1 cellular context compared by ENCODE assay signal in the genomic region with DNA sequence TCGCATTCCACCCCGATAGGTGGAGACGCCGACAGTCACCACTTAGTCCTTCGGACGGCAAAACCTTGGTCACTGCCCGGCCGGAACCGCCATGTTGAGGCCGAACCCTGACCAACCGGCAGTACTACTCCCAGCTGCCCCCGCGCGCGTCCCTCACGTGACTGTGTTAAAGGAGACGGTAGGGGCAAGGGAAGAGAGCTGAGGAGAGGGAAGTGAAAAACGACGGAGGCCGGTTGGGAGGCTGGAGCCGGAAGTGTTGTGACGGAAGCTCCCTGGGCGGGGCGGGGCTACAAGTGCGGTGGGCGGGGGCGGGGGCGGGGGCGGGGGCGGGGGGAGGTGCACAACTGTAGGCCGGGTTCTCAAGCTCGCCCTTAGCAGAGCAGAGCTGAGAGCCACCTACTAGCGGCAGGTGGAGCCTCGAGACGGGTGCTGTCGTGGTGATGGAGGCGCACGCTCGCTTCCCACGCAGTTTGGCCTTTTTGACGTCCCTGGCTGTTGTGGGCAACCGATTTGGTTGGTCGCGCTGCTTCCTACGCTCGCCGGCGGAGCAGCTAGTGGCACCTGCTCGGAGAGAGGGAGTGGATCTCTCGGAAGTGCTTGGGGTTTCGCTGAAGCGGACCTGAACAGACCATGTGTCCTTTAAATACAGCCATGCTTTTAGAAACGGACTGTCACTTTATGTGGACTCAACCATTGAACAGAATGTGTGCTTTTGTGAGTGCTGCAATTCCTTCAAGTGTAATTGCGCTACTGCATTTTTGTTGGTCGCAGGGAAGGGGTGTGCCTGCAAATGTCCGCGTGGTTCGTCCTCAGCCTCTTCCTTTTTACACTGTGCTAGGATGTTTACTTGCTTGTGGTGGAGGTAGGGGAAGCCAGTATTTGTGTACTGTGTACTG.
TF ChIP-seq lines count a peak whose summit lies in the region.

A gene with protein sequence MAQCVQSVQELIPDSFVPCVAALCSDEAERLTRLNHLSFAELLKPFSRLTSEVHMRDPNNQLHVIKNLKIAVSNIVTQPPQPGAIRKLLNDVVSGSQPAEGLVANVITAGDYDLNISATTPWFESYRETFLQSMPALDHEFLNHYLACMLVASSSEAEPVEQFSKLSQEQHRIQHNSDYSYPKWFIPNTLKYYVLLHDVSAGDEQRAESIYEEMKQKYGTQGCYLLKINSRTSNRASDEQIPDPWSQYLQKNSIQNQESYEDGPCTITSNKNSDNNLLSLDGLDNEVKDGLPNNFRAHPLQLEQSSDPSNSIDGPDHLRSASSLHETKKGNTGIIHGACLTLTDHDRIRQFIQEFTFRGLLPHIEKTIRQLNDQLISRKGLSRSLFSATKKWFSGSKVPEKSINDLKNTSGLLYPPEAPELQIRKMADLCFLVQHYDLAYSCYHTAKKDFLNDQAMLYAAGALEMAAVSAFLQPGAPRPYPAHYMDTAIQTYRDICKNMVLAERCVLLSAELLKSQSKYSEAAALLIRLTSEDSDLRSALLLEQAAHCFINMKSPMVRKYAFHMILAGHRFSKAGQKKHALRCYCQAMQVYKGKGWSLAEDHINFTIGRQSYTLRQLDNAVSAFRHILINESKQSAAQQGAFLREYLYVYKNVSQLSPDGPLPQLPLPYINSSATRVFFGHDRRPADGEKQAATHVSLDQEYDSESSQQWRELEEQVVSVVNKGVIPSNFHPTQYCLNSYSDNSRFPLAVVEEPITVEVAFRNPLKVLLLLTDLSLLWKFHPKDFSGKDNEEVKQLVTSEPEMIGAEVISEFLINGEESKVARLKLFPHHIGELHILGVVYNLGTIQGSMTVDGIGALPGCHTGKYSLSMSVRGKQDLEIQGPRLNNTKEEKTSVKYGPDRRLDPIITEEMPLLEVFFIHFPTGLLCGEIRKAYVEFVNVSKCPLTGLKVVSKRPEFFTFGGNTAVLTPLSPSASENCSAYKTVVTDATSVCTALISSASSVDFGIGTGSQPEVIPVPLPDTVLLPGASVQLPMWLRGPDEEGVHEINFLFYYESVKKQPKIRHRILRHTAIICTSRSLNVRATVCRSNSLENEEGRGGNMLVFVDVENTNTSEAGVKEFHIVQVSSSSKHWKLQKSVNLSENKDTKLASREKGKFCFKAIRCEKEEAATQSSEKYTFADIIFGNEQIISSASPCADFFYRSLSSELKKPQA (N-terminal part only) (minus strand): TSS at position 130 of the 896 bp plus-strand sequence. CDS start 364 bp downstream, outside the sequence.

TF ChIP-seq in HepG2, 621 proteins besides CTCF, POLR2A, EP300 and RAD21 (continued from another document and continues in another):
- TF ChIP-seq, protein P1, sequence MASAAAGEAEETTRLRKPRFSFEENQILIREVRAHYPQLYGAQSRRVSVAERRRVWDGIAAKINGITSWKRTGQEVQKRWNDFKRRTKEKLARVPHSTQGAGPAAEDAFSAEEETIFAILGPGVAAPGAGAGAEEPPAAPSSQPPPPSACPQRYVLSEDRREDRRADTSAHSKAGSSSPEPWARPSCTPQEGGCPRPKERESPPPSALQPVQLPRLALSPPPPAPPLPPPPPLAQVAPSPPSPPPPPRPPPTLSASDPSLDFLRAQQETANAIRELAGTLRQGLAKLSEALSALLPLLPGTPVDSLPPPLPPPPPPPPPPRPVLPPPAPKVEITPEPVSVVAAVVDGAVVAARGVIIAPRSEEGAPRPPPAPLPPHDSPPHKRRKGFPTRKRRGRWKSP (CRISPR knock-in tag; IDR thresholded peaks at IDR 0.05), result peak; percentile 58; the same call in 1 of the 2 replicates
- peak; percentile 34; the same call in 1 of the 2 replicates for TF ChIP-seq RXRA (CRISPR knock-in tag; IDR thresholded peaks at IDR 0.05)
- TF ChIP-seq ZNF501 (CRISPR knock-in tag; IDR thresholded peaks at IDR 0.05), result 0 out of 2 replicates have a peak, but pooled peaks have one; percentile 48
- TF ChIP-seq, protein P2, sequence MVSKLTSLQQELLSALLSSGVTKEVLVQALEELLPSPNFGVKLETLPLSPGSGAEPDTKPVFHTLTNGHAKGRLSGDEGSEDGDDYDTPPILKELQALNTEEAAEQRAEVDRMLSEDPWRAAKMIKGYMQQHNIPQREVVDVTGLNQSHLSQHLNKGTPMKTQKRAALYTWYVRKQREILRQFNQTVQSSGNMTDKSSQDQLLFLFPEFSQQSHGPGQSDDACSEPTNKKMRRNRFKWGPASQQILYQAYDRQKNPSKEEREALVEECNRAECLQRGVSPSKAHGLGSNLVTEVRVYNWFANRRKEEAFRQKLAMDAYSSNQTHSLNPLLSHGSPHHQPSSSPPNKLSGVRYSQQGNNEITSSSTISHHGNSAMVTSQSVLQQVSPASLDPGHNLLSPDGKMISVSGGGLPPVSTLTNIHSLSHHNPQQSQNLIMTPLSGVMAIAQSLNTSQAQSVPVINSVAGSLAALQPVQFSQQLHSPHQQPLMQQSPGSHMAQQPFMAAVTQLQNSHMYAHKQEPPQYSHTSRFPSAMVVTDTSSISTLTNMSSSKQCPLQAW (CRISPR knock-in tag; IDR thresholded peaks at IDR 0.05), result peak; percentile 34
- no peak; the same call in 1 of the 2 replicates for TF ChIP-seq ZNF672 (CRISPR knock-in tag; IDR thresholded peaks at IDR 0.05)
- TF ChIP-seq MTA1 (CRISPR knock-in tag; IDR thresholded peaks at IDR 0.05; ENCODE audit: borderline replicate concordance), result no peak; the same call in 1 of the 2 replicates
- TF ChIP-seq, protein P3, sequence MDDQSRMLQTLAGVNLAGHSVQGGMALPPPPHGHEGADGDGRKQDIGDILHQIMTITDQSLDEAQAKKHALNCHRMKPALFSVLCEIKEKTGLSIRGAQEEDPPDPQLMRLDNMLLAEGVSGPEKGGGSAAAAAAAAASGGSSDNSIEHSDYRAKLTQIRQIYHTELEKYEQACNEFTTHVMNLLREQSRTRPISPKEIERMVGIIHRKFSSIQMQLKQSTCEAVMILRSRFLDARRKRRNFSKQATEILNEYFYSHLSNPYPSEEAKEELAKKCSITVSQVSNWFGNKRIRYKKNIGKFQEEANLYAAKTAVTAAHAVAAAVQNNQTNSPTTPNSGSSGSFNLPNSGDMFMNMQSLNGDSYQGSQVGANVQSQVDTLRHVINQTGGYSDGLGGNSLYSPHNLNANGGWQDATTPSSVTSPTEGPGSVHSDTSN (CRISPR knock-in tag; IDR thresholded peaks at IDR 0.05; ENCODE audit: borderline replicate concordance), result no peak
- no peak for TF ChIP-seq SMARCC2 (IDR thresholded peaks at IDR 0.05)
- TF ChIP-seq, protein P4, sequence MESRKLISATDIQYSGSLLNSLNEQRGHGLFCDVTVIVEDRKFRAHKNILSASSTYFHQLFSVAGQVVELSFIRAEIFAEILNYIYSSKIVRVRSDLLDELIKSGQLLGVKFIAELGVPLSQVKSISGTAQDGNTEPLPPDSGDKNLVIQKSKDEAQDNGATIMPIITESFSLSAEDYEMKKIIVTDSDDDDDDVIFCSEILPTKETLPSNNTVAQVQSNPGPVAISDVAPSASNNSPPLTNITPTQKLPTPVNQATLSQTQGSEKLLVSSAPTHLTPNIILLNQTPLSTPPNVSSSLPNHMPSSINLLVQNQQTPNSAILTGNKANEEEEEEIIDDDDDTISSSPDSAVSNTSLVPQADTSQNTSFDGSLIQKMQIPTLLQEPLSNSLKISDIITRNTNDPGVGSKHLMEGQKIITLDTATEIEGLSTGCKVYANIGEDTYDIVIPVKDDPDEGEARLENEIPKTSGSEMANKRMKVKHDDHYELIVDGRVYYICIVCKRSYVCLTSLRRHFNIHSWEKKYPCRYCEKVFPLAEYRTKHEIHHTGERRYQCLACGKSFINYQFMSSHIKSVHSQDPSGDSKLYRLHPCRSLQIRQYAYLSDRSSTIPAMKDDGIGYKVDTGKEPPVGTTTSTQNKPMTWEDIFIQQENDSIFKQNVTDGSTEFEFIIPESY (CRISPR knock-in tag; IDR thresholded peaks at IDR 0.05), result no peak
- TF ChIP-seq, protein P5, sequence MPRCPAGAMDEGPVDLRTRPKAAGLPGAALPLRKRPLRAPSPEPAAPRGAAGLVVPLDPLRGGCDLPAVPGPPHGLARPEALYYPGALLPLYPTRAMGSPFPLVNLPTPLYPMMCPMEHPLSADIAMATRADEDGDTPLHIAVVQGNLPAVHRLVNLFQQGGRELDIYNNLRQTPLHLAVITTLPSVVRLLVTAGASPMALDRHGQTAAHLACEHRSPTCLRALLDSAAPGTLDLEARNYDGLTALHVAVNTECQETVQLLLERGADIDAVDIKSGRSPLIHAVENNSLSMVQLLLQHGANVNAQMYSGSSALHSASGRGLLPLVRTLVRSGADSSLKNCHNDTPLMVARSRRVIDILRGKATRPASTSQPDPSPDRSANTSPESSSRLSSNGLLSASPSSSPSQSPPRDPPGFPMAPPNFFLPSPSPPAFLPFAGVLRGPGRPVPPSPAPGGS (CRISPR knock-in tag; IDR thresholded peaks at IDR 0.05), result 0 out of 2 replicates have a peak, but pooled peaks have one; percentile 32
- TF ChIP-seq RFXAP (CRISPR knock-in tag; IDR thresholded peaks at IDR 0.05; ENCODE audit: borderline replicate concordance), result peak; percentile 49
- TF ChIP-seq ZNF616 (CRISPR knock-in tag; IDR thresholded peaks at IDR 0.05; ENCODE audit: low read depth), result peak; percentile 61; the same call in 1 of the 2 replicates
- peak; percentile 62; the same call in 1 of the 2 replicates for TF ChIP-seq ZNF841 (CRISPR knock-in tag; IDR thresholded peaks at IDR 0.05; ENCODE audit: borderline replicate concordance)
- TF ChIP-seq, protein P6, sequence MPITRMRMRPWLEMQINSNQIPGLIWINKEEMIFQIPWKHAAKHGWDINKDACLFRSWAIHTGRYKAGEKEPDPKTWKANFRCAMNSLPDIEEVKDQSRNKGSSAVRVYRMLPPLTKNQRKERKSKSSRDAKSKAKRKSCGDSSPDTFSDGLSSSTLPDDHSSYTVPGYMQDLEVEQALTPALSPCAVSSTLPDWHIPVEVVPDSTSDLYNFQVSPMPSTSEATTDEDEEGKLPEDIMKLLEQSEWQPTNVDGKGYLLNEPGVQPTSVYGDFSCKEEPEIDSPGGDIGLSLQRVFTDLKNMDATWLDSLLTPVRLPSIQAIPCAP (CRISPR knock-in tag; IDR thresholded peaks at IDR 0.05; ENCODE audit: low read depth), result no peak
- peak; percentile 72; the same call in 1 of the 2 replicates for TF ChIP-seq YEATS2 (CRISPR knock-in tag; IDR thresholded peaks at IDR 0.05; ENCODE audit: borderline replicate concordance)
- 0 out of 2 replicates have a peak, but pooled peaks have one; percentile 22 for TF ChIP-seq ZNF333 (CRISPR knock-in tag; IDR thresholded peaks at IDR 0.05; ENCODE audit: borderline replicate concordance)
- no peak; the same call in 1 of the 2 replicates for TF ChIP-seq TBX2 (CRISPR knock-in tag; IDR thresholded peaks at IDR 0.05; ENCODE audit: borderline replicate concordance)
- 0 out of 2 replicates have a peak, but pooled peaks have one; percentile 74 for TF ChIP-seq HOXA9 (CRISPR knock-in tag; IDR thresholded peaks at IDR 0.05; ENCODE audit: borderline replicate concordance)
- TF ChIP-seq, protein P7, sequence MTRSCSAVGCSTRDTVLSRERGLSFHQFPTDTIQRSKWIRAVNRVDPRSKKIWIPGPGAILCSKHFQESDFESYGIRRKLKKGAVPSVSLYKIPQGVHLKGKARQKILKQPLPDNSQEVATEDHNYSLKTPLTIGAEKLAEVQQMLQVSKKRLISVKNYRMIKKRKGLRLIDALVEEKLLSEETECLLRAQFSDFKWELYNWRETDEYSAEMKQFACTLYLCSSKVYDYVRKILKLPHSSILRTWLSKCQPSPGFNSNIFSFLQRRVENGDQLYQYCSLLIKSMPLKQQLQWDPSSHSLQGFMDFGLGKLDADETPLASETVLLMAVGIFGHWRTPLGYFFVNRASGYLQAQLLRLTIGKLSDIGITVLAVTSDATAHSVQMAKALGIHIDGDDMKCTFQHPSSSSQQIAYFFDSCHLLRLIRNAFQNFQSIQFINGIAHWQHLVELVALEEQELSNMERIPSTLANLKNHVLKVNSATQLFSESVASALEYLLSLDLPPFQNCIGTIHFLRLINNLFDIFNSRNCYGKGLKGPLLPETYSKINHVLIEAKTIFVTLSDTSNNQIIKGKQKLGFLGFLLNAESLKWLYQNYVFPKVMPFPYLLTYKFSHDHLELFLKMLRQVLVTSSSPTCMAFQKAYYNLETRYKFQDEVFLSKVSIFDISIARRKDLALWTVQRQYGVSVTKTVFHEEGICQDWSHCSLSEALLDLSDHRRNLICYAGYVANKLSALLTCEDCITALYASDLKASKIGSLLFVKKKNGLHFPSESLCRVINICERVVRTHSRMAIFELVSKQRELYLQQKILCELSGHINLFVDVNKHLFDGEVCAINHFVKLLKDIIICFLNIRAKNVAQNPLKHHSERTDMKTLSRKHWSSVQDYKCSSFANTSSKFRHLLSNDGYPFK (CRISPR knock-in tag; IDR thresholded peaks at IDR 0.05; ENCODE audit: borderline replicate concordance), result peak; percentile 98
- no peak for TF ChIP-seq ZNF569 (CRISPR knock-in tag; IDR thresholded peaks at IDR 0.05; ENCODE audit: borderline replicate concordance)
- no peak for TF ChIP-seq PLRG1 (conservative IDR thresholded peaks at IDR 0.05)
- TF ChIP-seq KMT2A (CRISPR knock-in tag; IDR thresholded peaks at IDR 0.05), result peak; percentile 26
- TF ChIP-seq, protein P8, sequence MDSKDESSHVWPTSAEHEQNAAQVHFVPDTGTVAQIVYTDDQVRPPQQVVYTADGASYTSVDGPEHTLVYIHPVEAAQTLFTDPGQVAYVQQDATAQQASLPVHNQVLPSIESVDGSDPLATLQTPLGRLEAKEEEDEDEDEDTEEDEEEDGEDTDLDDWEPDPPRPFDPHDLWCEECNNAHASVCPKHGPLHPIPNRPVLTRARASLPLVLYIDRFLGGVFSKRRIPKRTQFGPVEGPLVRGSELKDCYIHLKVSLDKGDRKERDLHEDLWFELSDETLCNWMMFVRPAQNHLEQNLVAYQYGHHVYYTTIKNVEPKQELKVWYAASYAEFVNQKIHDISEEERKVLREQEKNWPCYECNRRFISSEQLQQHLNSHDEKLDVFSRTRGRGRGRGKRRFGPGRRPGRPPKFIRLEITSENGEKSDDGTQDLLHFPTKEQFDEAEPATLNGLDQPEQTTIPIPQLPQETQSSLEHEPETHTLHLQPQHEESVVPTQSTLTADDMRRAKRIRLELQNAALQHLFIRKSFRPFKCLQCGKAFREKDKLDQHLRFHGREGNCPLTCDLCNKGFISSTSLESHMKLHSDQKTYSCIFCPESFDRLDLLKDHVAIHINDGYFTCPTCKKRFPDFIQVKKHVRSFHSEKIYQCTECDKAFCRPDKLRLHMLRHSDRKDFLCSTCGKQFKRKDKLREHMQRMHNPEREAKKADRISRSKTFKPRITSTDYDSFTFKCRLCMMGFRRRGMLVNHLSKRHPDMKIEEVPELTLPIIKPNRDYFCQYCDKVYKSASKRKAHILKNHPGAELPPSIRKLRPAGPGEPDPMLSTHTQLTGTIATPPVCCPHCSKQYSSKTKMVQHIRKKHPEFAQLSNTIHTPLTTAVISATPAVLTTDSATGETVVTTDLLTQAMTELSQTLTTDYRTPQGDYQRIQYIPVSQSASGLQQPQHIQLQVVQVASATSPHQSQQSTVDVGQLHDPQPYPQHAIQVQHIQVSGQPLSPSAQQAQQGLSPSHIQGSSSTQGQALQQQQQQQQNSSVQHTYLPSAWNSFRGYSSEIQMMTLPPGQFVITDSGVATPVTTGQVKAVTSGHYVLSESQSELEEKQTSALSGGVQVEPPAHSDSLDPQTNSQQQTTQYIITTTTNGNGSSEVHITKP (CRISPR knock-in tag; IDR thresholded peaks at IDR 0.05; ENCODE audit: low read depth), result peak; percentile 85
